In genomic region chr21:38733973-38734546, GRCh38 we compare ENCODE assay signal across 8 cellular contexts.
DNase-seq lines count a peak whose midpoint lies in the region; ATAC-seq and TF ChIP-seq lines count a peak whose summit lies in the region.

No MANE protein-coding gene starts in this region.

- H3K27ac Mint-ChIP-seq in HFFc6, result peak overlapping the region; percentile 45; the same call in 1 of the 2 replicates
- no peak overlapping the region for H3K27ac Mint-ChIP-seq in activated CD8-positive, alpha-beta T cell treated with anti-CD3 and anti-CD28 coated beads, Interleukin-2, amount 10 ng/mL, durations not matched to agents 7 days and 5 days

- peak; percentile 98 for TF ChIP-seq CTCF in HFFc6 (IDR thresholded peaks at IDR 0.05)
- peak; percentile 94 for TF ChIP-seq CTCF in lower lobe of right lung (IDR thresholded peaks at IDR 0.05)

- H3K27ac ChIP-seq in ectodermal cell (ENCODE audit: insufficient read depth, low read depth, low read length, poor library complexity, severe bottlenecking), result no peak overlapping the region
- H3K27ac ChIP-seq in lower lobe of right lung, result peak overlapping the region; percentile 82

- intact Hi-C loops in lower lobe of right lung (cut with DNase I), result loop anchor here (5.0 kb wide), 1 partner anchor 403 kb away; no protein-coding TSS in a partner anchor

- peak; percentile 68 for ATAC-seq in activated CD8-positive, alpha-beta T cell treated with anti-CD3 and anti-CD28 coated beads, Interleukin-2, amount 10 ng/mL, durations not matched to agents 7 days and 5 days
- ATAC-seq in lower lobe of right lung (peak; percentile 95 to 96), HG03439 (IDR thresholded peaks at IDR 0.05; ENCODE audit: unreplicated experiment) (no peak)

- peaks cover 3% of the 10 kb centered on the region; the same call in 1 of the 2 replicates for H3K27me3 Mint-ChIP-seq in HFFc6 (ENCODE audit: insufficient read depth)
- H3K27me3 Mint-ChIP-seq in activated CD8-positive, alpha-beta T cell treated with anti-CD3 and anti-CD28 coated beads, Interleukin-2, amount 10 ng/mL, durations not matched to agents 7 days and 5 days (ENCODE audit: low read depth), result peaks cover 23% of the 10 kb centered on the region

- CTCF ChIA-PET in activated CD8-positive, alpha-beta T cell treated with anti-CD3 and anti-CD28 coated beads, Interleukin-2, amount 10 ng/mL, durations not matched to agents 7 days and 5 days (lab: Charles Lee), result interaction anchor here (1.1 to 3.2 kb wide), 12 partner anchors 11 to 443 kb away, joined by 3 to 17 read pairs (median 4); no protein-coding TSS in a partner anchor

- peaks cover 13% of the 10 kb centered on the region for H3K27me3 ChIP-seq in ectodermal cell (ENCODE audit: control insufficient read depth, insufficient read depth, low read length, poor library complexity, severe bottlenecking)
- no peaks in the 10 kb centered on the region for H3K27me3 ChIP-seq in lower lobe of right lung (ENCODE audit: low read depth)

- H3K36me3 ChIP-seq in ectodermal cell (ENCODE audit: control insufficient read depth, insufficient read depth, low read length) (no peaks in the 10 kb centered on the region), lower lobe of right lung (no peaks in the 10 kb centered on the region)

- no peaks in the 10 kb centered on the region for H3K9me3 ChIP-seq in ectodermal cell (ENCODE audit: control insufficient read depth, low read length)
- H3K9me3 ChIP-seq in lower lobe of right lung, result no peaks in the 10 kb centered on the region

- POLR2A ChIA-PET in activated CD8-positive, alpha-beta T cell treated with anti-CD3 and anti-CD28 coated beads, Interleukin-2, amount 10 ng/mL, durations not matched to agents 7 days and 5 days (lab: Charles Lee), result no interaction called here

- H3K36me3 Mint-ChIP-seq in HFFc6 (ENCODE audit: low read depth), result no peaks in the 10 kb centered on the region
- no peaks in the 10 kb centered on the region for H3K36me3 Mint-ChIP-seq in activated CD8-positive, alpha-beta T cell treated with anti-CD3 and anti-CD28 coated beads, Interleukin-2, amount 10 ng/mL, durations not matched to agents 7 days and 5 days (ENCODE audit: low read depth)

- WGBS in ectodermal cell, 2 experiments, result 2% methylated on average over 30 of the region's 30 CpGs

- H3K4me1 ChIP-seq in ectodermal cell (ENCODE audit: control insufficient read depth, insufficient read depth, low read length), result peaks cover 5% of the 10 kb centered on the region
- H3K4me1 ChIP-seq in lower lobe of right lung, result peaks cover 12% of the 10 kb centered on the region

- H3K9me3 Mint-ChIP-seq in HFFc6, result no peaks in the 10 kb centered on the region
- no peaks in the 10 kb centered on the region for H3K9me3 Mint-ChIP-seq in activated CD8-positive, alpha-beta T cell treated with anti-CD3 and anti-CD28 coated beads, Interleukin-2, amount 10 ng/mL, durations not matched to agents 7 days and 5 days (ENCODE audit: insufficient read depth)

- peak overlapping the region; percentile 9 for H3K4me3 ChIP-seq in ectodermal cell (ENCODE audit: insufficient read depth, low read depth, low read length)
- peak overlapping the region; percentile 44 for H3K4me3 ChIP-seq in lower lobe of right lung

- peak; percentile 60 for DNase-seq in AML-193 (lab: John Stamatoyannopoulos, UW)
- peak; percentile 74 for DNase-seq in HFFc6
- DNase-seq in NCI-H774 (lab: John Stamatoyannopoulos, UW), result peak; percentile 55
- peak; percentile 72 for DNase-seq in activated CD8-positive, alpha-beta T cell treated with anti-CD3 and anti-CD28 coated beads, Interleukin-2, amount 10 ng/mL, durations not matched to agents 7 days and 5 days
- peak; percentile 89 for DNase-seq in lower lobe of right lung
- peak; percentile 78 for DNase-seq in stimulated activated CD4-positive, alpha-beta T cell treated with anti-CD3 and anti-CD28 coated beads, Interleukin-4, amount 100 ng/mL, for 24 hours

- peak overlapping the region; percentile 77 for H3K4me3 Mint-ChIP-seq in HFFc6
- peak overlapping the region; percentile 61 for H3K4me3 Mint-ChIP-seq in activated CD8-positive, alpha-beta T cell treated with anti-CD3 and anti-CD28 coated beads, Interleukin-2, amount 10 ng/mL, durations not matched to agents 7 days and 5 days

- H3K4me1 Mint-ChIP-seq in HFFc6 (ENCODE audit: low read depth), result peaks cover 18% of the 10 kb centered on the region
- H3K4me1 Mint-ChIP-seq in activated CD8-positive, alpha-beta T cell treated with anti-CD3 and anti-CD28 coated beads, Interleukin-2, amount 10 ng/mL, durations not matched to agents 7 days and 5 days (ENCODE audit: low read depth), result peaks cover 11% of the 10 kb centered on the region
